ENCODE assay signal across 10 cellular contexts in the genomic region with DNA sequence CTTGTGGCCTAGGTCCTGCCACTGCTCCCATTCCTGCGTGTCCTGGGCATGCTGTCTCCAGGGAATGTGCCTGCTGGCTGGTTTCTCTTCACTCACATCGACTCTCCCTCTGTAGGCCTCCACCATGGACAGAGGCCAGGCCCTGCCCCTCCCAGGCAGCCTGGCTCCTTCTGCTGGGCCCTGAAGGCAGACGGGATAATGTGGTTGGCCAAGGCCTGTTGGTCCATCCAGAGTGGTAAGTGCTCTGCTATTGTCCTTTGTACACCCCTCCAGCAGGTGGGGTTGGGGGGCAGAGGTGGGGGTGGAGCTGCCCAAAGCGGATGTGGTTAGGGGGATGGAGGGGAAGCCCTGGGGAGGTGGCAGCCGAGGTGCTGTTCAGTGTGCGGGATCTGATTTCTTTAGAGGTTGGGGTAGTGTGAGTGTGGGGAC. TPM values are rescaled to one million over a fixed set of nuclear protein-coding genes. Genes with fewer than 3 reads are reported as not detected.
DNase-seq lines count a peak whose midpoint lies in the region; TF ChIP-seq lines count a peak whose summit lies in the region.
"Had no signal": no experiment of that assay in that cellular context is flagged by ENCODE, and none has a peak within 500 bp of the region (broad histone marks: within the 10 kb centered on the region; RNA-seq: fewer than 3 reads in every experiment).

No MANE protein-coding gene starts in this region.

- H3K9me3 ChIP-seq in OCI-LY3 (ENCODE audit: insufficient read depth, low read length) (no peaks in the 10 kb centered on the region), sigmoid colon (no peaks in the 10 kb centered on the region)
- H3K9me3 ChIP-seq: left lung had no signal

- CTCF ChIA-PET in RWPE1 (lab: Yijun Ruan, JAX), result no interaction called here

- no peaks in the 10 kb centered on the region for H3K36me3 ChIP-seq in OCI-LY3 (replicated peaks; ENCODE audit: low read depth, low read length)
- no peaks in the 10 kb centered on the region for H3K36me3 ChIP-seq in sigmoid colon
- H3K36me3 ChIP-seq: left lung had no signal

- intact Hi-C loops in dorsolateral prefrontal cortex (cut with DNase I), result loop anchor here in 1 of 2 donors (10.0 kb wide), 1 partner anchor 963 kb away; a partner anchor contains a TSS
- intact Hi-C loops in sigmoid colon (cut with DNase I), result no loop called here

- TF ChIP-seq CTCF in GM10266 (IDR thresholded peaks at IDR 0.05; ENCODE audit: control insufficient read depth, insufficient read depth, low read depth, missing control alignments) (peak; percentile 26), OCI-LY3 (IDR thresholded peaks at IDR 0.05; ENCODE audit: low read depth, low read length) (no peak), dorsolateral prefrontal cortex (IDR thresholded peaks at IDR 0.05 in 54 of 56, conservative IDR thresholded peaks at IDR 0.05 in 2 of 56; ENCODE audit: low read depth in 1 of 56, partially characterized antibody in 56 of 56) (no peak), sigmoid colon (IDR thresholded peaks at IDR 0.05) (no peak), RWPE1 (conservative IDR thresholded peaks at IDR 0.05; ENCODE audit: low read depth) (no peak)

- peaks cover 31% of the 10 kb centered on the region for H3K4me1 ChIP-seq in OCI-LY3 (ENCODE audit: low read length)
- peaks cover 0 to 69% (median 57%) of the 10 kb centered on the region in 4 donors for H3K4me1 ChIP-seq in sigmoid colon

- H4K20me1 ChIP-seq in OCI-LY3 (ENCODE audit: insufficient read depth, low read length), result no peaks in the 10 kb centered on the region

- POLR2A ChIA-PET in RWPE1 (lab: Yijun Ruan, JAX; ENCODE audit: low non-redundant PET), result no interaction called here

- peak overlapping the region; percentile 59 for H3K4me3 ChIP-seq in OCI-LY3 (ENCODE audit: low read length)
- H3K4me3 ChIP-seq in dorsolateral prefrontal cortex, result no peak overlapping the region
- no peak overlapping the region for H3K4me3 ChIP-seq in sigmoid colon
- H3K4me3 ChIP-seq: left lung had no signal

- DNase-seq in GM10266 (ENCODE audit: extremely low spot score) (peak; percentile 61), dorsolateral prefrontal cortex (no peak), sigmoid colon (peak; percentile 75), RWPE1 (ENCODE audit: low spot score) (no peak), SHP77 (lab: John Stamatoyannopoulos, UW) (no peak), SIG-M5 treated with dmso at 0.1 percent for 504 hours (lab: John Stamatoyannopoulos, UW; ENCODE audit: unreplicated experiment) (no peak)
- DNase-seq in stimulated activated CD4-positive, alpha-beta T cell treated with anti-CD3 and anti-CD28 coated beads, Interleukin-1b, Interleukin-23, amount 100 ng/mL, for 48 hours, result no peak

- 0 out of 2 replicates have a peak overlapping the region, but pooled peaks have one; percentile 40 for H2AFZ ChIP-seq in OCI-LY3 (ENCODE audit: low read depth, low read length)

- 47 to 65% methylated on average over 6 of the region's 6 CpGs for WGBS in sigmoid colon, 2 donors

- no peaks in the 10 kb centered on the region for H3K79me2 ChIP-seq in OCI-LY3 (ENCODE audit: low read length)

- TF ChIP-seq EP300 in sigmoid colon (IDR thresholded peaks at IDR 0.05), result no peak

- H3K27ac ChIP-seq in OCI-LY3 (ENCODE audit: low read length), result no peak overlapping the region
- H3K27ac ChIP-seq in dorsolateral prefrontal cortex, result peak overlapping the region in 42 of 59 donors; percentile 6 to 93 (median 70)
- peak overlapping the region; percentile 90 to 96 (median 92) for H3K27ac ChIP-seq in sigmoid colon
- no peak overlapping the region for H3K27ac ChIP-seq in RWPE1
- H3K27ac ChIP-seq: left lung, VCaP had no signal

- H3K27me3 ChIP-seq in OCI-LY3 (ENCODE audit: low read depth, low read length) (peaks cover 6% of the 10 kb centered on the region; the same call in 1 of the 2 replicates), dorsolateral prefrontal cortex (no peaks in the 10 kb centered on the region), sigmoid colon (no peaks in the 10 kb centered on the region)

- H3K4me2 ChIP-seq in OCI-LY3 (ENCODE audit: low read length), result peak overlapping the region; percentile 67

- H3K9ac ChIP-seq in OCI-LY3 (ENCODE audit: low read length), result peak overlapping the region; percentile 36; the same call in 1 of the 2 replicates

- no peak for TF ChIP-seq POLR2A in sigmoid colon (IDR thresholded peaks at IDR 0.05)

RNA-seq across cellular contexts. Expression of a gene that starts 9.5 kb away (rescaled TPM):
- total RNA-seq in dorsolateral prefrontal cortex, result 100 to 1,000 TPM in 5 of 120 experiments, 10 to 100 TPM in 115; 13.1 to 194 (median 28.9) TPM
- total RNA-seq in sigmoid colon, result 100 to 1,000 TPM in 3 of 4 donors, 10 to 100 TPM in 1; 41.7 to 276 (median 167) TPM
- 10 to 100 TPM; 31.2 to 65.9 (median 45.0) TPM for polyA plus RNA-seq in sigmoid colon

RNA-seq across cellular contexts. Expression of a gene that starts 28.1 kb away (rescaled TPM):
- total RNA-seq in dorsolateral prefrontal cortex (10 to 100 TPM; 19.6 to 42.5 (median 31.5) TPM), sigmoid colon (10 to 100 TPM; 30.2 to 48.7 (median 38.2) TPM)
- 10 to 100 TPM; 58.9 to 64.5 (median 61.7) TPM for polyA plus RNA-seq in sigmoid colon

RNA-seq across cellular contexts. Expression of a gene that starts 35.0 kb away (rescaled TPM):
- total RNA-seq in dorsolateral prefrontal cortex, result 100 to 1,000 TPM in 3 of 120 experiments, 10 to 100 TPM in 117; 27.0 to 168 (median 54.0) TPM
- total RNA-seq in sigmoid colon, result 10 to 100 TPM in 2 of 4 donors, 1 to 10 TPM in 2; 9.2 to 11.1 (median 10.1) TPM
- 10 to 100 TPM in 1 of 3 donors, 1 to 10 TPM in 2; 4.2 to 17.0 (median 4.9) TPM for polyA plus RNA-seq in sigmoid colon

RNA-seq across cellular contexts. Expression of a gene that starts 37.8 kb away (rescaled TPM):
- total RNA-seq in dorsolateral prefrontal cortex (1 to 10 TPM in 2 of 120 experiments, under 1 TPM in 10, not detected in 108; 0.33 to 3.7 (median 0.55) TPM), sigmoid colon (1 to 10 TPM in 2 of 4 donors, under 1 TPM in 1, not detected in 1; 0.41 to 5.7 (median 1.2) TPM)
- under 1 TPM in 1 of 3 donors, not detected in 2; 0.61 TPM for polyA plus RNA-seq in sigmoid colon

Comparison
In these comparisons a context has a peak if more than half of its experiments do, and no peak if none do; other contexts are left out.
1. DNase-seq: peak in GM10266 (single experiment) and sigmoid colon (single experiment); none in dorsolateral prefrontal cortex (0 of 10), RWPE1 (single experiment), SHP77 (0 of 2), SIG-M5 treated with dmso at 0.1 percent for 504 hours (single experiment) and stimulated activated CD4-positive, alpha-beta T cell treated with anti-CD3 and anti-CD28 coated beads, Interleukin-1b, Interleukin-23, amount 100 ng/mL, for 48 hours (single experiment).
2. H3K27ac ChIP-seq: peak in dorsolateral prefrontal cortex (42 of 59) and sigmoid colon (4 of 4); none in OCI-LY3 (single experiment) and RWPE1 (single experiment).